ENCODE assay signal across 8 cellular contexts in the genomic region with DNA sequence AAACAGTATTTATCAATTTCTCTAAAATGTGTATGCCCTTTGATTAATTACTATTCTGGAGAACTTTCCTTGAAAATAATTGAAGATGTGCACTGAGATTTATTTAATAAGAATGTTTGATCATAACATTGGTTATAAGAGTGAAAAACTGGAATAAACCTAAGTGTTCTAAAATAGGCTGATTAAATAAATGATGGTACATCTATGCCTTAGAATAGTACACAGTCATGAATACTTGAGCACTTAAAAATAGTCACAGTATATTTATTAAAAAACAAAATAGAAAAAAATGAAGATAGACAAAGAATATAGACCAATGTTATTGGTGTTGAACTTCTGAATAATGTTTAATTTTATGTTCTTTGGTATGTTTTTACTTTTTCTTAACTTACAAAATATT.
"Had no signal": no experiment of that assay in that cellular context is flagged by ENCODE, and none has a peak within 500 bp of the region (broad histone marks: within the 10 kb centered on the region; RNA-seq: fewer than 3 reads in every experiment).

No MANE protein-coding gene starts in this region.

- FAIRE-seq: K562 had no signal

- ATAC-seq: HCT116, K562 had no signal

- DNase-seq: GM23248, GOT3, H7, HFFc6, IMR-90, KG1 had no signal
